ENCODE assay signal across 9 cellular contexts in the genomic region with DNA sequence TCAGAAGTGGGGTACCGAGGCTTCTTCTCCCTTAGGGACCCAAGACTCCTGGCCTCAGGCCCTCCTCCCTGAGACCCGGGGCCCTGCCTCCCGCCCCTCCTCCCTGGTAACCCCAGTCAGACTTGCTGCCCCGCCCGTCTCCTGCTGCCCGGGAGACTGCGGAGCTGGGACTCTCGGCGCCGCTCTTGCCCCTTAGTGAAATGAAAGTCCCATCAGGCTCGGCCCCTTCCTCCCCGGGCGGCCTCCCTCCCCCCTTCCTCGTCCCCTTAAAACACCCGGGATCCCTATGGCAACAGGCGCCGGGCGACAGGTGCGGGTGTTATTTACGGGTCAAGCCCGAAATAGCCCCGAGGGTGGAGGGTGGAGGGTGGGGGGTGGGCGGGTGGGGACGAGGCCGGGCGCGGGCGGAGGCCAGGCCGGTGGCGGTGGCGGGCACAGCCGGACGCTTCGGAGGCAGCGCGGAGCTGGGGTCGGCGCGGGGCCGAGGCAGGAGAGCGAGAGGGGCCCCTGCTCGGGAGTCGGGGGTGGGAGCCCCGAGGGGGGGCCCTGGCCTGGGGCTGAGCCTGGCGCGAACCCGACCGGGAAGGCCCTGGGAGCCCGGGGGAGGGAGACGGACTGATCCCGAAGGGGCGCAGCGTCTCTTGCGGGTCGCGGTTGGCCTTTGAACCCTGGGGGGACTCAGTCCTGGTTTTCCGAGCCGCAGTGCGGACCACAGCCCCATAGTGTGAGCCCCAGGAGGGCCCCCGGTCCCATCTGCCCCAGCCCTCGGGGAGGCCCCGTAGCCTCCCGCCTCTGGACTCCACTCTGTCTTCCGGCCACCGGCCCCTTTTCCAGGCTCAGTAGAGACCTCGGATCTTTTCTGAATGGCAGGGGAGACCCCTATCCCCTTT. TPM values are rescaled to one million over a fixed set of nuclear protein-coding genes. Genes with fewer than 3 reads are reported as not detected.
DNase-seq lines count a peak whose midpoint lies in the region; ATAC-seq and TF ChIP-seq lines count a peak whose summit lies in the region.
"Had no signal": no experiment of that assay in that cellular context is flagged by ENCODE, and none has a peak within 500 bp of the region (broad histone marks: within the 10 kb centered on the region; RNA-seq: fewer than 3 reads in every experiment).

A gene with protein sequence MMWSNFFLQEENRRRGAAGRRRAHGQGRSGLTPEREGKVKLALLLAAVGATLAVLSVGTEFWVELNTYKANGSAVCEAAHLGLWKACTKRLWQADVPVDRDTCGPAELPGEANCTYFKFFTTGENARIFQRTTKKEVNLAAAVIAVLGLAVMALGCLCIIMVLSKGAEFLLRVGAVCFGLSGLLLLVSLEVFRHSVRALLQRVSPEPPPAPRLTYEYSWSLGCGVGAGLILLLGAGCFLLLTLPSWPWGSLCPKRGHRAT (plus strand): TSS at position 414 of the 890 bp plus-strand sequence. CDS start 1,241 bp downstream, outside the sequence.

- no peaks in the 10 kb centered on the region for H3K36me3 Mint-ChIP-seq in activated T-cell treated with anti-CD3 and anti-CD28 coated beads, Interleukin-2, amount 50 U/mL, for 4 hours (ENCODE audit: insufficient read depth)

- no peaks in the 10 kb centered on the region for H3K9me3 Mint-ChIP-seq in activated T-cell treated with anti-CD3 and anti-CD28 coated beads, Interleukin-2, amount 50 U/mL, for 4 hours

- WGBS in heart right ventricle, 2 donors: 5% methylated on average over 50 to 66 of the region's 66 CpGs
- 4% methylated on average over 66 of the region's 66 CpGs for WGBS in urinary bladder

- no peaks in the 10 kb centered on the region for H3K36me3 ChIP-seq in heart right ventricle
- no peaks in the 10 kb centered on the region for H3K36me3 ChIP-seq in urinary bladder (ENCODE audit: insufficient read depth)

- DNase-seq in heart right ventricle: no peak
- DNase-seq in Right ventricle myocardium superior: no peak
- peak; percentile 83 for DNase-seq in islet precursor cell
- DNase-seq in stimulated activated naive CD4-positive, alpha-beta T cell (lab: John Stamatoyannopoulos, UW): no peak
- DNase-seq in activated T-cell treated with anti-CD3 and anti-CD28 coated beads, Interleukin-2, amount 50 U/mL, for 4 hours: no peak

- H3K9me3 ChIP-seq in heart right ventricle: no peaks in the 10 kb centered on the region

- H3K4me3 Mint-ChIP-seq in activated T-cell treated with anti-CD3 and anti-CD28 coated beads, Interleukin-2, amount 50 U/mL, for 4 hours: no peak within 1 kb of the TSS

- H3K4me1 ChIP-seq in heart right ventricle (peaks cover 0 to 8% (median 6%) of the 10 kb centered on the region in 9 donors), urinary bladder (ENCODE audit: insufficient read depth) (no peaks in the 10 kb centered on the region)

- peak in 1 of 8 donors; percentile 42 for ATAC-seq in heart right ventricle
- no peak for ATAC-seq in Right ventricle myocardium superior (ENCODE audit: poor library complexity)
- no peak for ATAC-seq in activated T-cell treated with anti-CD3 and anti-CD28 coated beads, Interleukin-2, amount 50 U/mL, for 4 hours
- no peak for ATAC-seq in GM19328 (IDR thresholded peaks at IDR 0.05; ENCODE audit: unreplicated experiment)

- H3K27ac ChIP-seq in heart right ventricle (no peak within 1 kb of the TSS), urinary bladder (ENCODE audit: low read depth) (no peak within 1 kb of the TSS)

- peak within 1 kb of the TSS in 9 of 10 donors; percentile 3 to 52 (median 30) for H3K4me3 ChIP-seq in heart right ventricle
- peak within 1 kb of the TSS; percentile 20; the same call in 1 of the 2 replicates for H3K4me3 ChIP-seq in WI38 (ENCODE audit: low read depth, low read length)
- peak within 1 kb of the TSS; percentile 27 for H3K4me3 ChIP-seq in urinary bladder (ENCODE audit: low read depth, low read length)

- H3K4me1 Mint-ChIP-seq in activated T-cell treated with anti-CD3 and anti-CD28 coated beads, Interleukin-2, amount 50 U/mL, for 4 hours (ENCODE audit: low read depth): peaks cover 6% of the 10 kb centered on the region

- TF ChIP-seq CTCF in heart right ventricle (IDR thresholded peaks at IDR 0.05) (no peak), WI38 (IDR thresholded peaks at IDR 0.05; ENCODE audit: low read depth, low read length) (no peak)

- H3K27me3 ChIP-seq in heart right ventricle: peaks cover 10 to 73% (median 60%) of the 10 kb centered on the region in 7 donors

- intact Hi-C loops in heart right ventricle (cut with DNase I): no loop called here
- intact Hi-C loops in Right ventricle myocardium superior (cut with DNase I): no loop called here

- H3K27me3 Mint-ChIP-seq in activated T-cell treated with anti-CD3 and anti-CD28 coated beads, Interleukin-2, amount 50 U/mL, for 4 hours (ENCODE audit: low read depth): peaks cover 54% of the 10 kb centered on the region

RNA-seq across cellular contexts. Expression of the gene that starts here (rescaled TPM):
- total RNA-seq in heart right ventricle: not detected
- polyA plus RNA-seq in heart right ventricle: not detected
- not detected for total RNA-seq in Right ventricle myocardium superior
- 1.3 TPM for total RNA-seq in urinary bladder
- polyA plus RNA-seq in urinary bladder: not detected
- total RNA-seq in activated T-cell treated with anti-CD3 and anti-CD28 coated beads, Interleukin-2, amount 50 U/mL, for 4 hours: not detected
- total RNA-seq: G401 had no signal
